Comparison of ENCODE assay signal across 23 cellular contexts in genomic region chr4:853416-853781, GRCh38. TPM values are rescaled to one million over a fixed set of nuclear protein-coding genes. Genes with fewer than 3 reads are reported as not detected.
"Had no signal": no experiment of that assay in that cellular context is flagged by ENCODE, and none has a peak within 500 bp of the region (broad histone marks: within the 10 kb centered on the region; RNA-seq: fewer than 3 reads in every experiment).

No MANE protein-coding gene starts in this region.

- H3K4me3 ChIP-seq: mucosa of descending colon, upper lobe of left lung had no signal

- H3K27ac Mint-ChIP-seq: activated CD4-positive, alpha-beta T cell treated with anti-CD3 and anti-CD28 coated beads, Interleukin-2, amount 10 ng/mL, durations not matched to agents 7 days and 5 days; activated CD8-positive, alpha-beta memory T cell treated with anti-CD3 and anti-CD28 coated beads, Interleukin-2, amount 10 ng/mL, durations not matched to agents 7 days and 5 days; activated CD8-positive, alpha-beta T cell treated with anti-CD3 and anti-CD28 coated beads for 36 hours; activated naive CD4-positive, alpha-beta T cell treated with anti-CD3 and anti-CD28 coated beads, Interleukin-2, amount 50 U/mL, for 24 hours; brain; progenitor cell of endocrine pancreas had no signal

- H3K27me3 ChIP-seq: upper lobe of left lung had no signal

- H3K4me1 Mint-ChIP-seq: brain had no signal

- H3K4me3 Mint-ChIP-seq: activated CD4-positive, alpha-beta T cell treated with anti-CD3 and anti-CD28 coated beads, Interleukin-2, amount 10 ng/mL, durations not matched to agents 7 days and 5 days; activated CD8-positive, alpha-beta memory T cell treated with anti-CD3 and anti-CD28 coated beads, Interleukin-2, amount 10 ng/mL, durations not matched to agents 7 days and 5 days; activated CD8-positive, alpha-beta T cell treated with anti-CD3 and anti-CD28 coated beads for 36 hours; activated naive CD4-positive, alpha-beta T cell treated with anti-CD3 and anti-CD28 coated beads, Interleukin-2, amount 50 U/mL, for 24 hours; brain had no signal

- ATAC-seq: activated CD8-positive, alpha-beta memory T cell treated with anti-CD3 and anti-CD28 coated beads, Interleukin-2, amount 10 ng/mL, durations not matched to agents 7 days and 5 days; activated CD8-positive, alpha-beta T cell treated with anti-CD3 and anti-CD28 coated beads for 36 hours; esophagus mucosa; mucosa of descending colon; stimulated activated naive CD8-positive, alpha-beta T cell treated with anti-CD3 and anti-CD28 coated beads, Interleukin-15, Interleukin-2, amounts not matched to agents 100 U/mL and 50 U/mL, for 24 hours had no signal

- H3K27me3 Mint-ChIP-seq: activated CD4-positive, alpha-beta T cell treated with anti-CD3 and anti-CD28 coated beads, Interleukin-2, amount 10 ng/mL, durations not matched to agents 7 days and 5 days; activated CD8-positive, alpha-beta memory T cell treated with anti-CD3 and anti-CD28 coated beads, Interleukin-2, amount 10 ng/mL, durations not matched to agents 7 days and 5 days; activated CD8-positive, alpha-beta T cell treated with anti-CD3 and anti-CD28 coated beads for 36 hours; activated naive CD4-positive, alpha-beta T cell treated with anti-CD3 and anti-CD28 coated beads, Interleukin-2, amount 50 U/mL, for 24 hours; progenitor cell of endocrine pancreas had no signal

- H3K27ac ChIP-seq: upper lobe of left lung, VCaP had no signal

- DNase-seq: activated CD4-positive, alpha-beta T cell treated with anti-CD3 and anti-CD28 coated beads, Interleukin-2, amount 10 ng/mL, durations not matched to agents 7 days and 5 days; activated CD4-positive, CD25-positive, alpha-beta regulatory T cell treated with anti-CD3 and anti-CD28 coated beads, Interleukin-2, amount 50 U/mL, for 72 hours; activated CD8-positive, alpha-beta memory T cell treated with anti-CD3 and anti-CD28 coated beads, Interleukin-2, amount 10 ng/mL, durations not matched to agents 7 days and 5 days; activated CD8-positive, alpha-beta T cell treated with anti-CD3 and anti-CD28 coated beads for 36 hours; activated effector memory CD4-positive, alpha-beta T cell treated with anti-CD3 and anti-CD28 coated beads, Interleukin-2, amount 50 U/mL, for 16 hours; activated T-cell treated with anti-CD3 and anti-CD28 coated beads for 4 hours; anterior cingulate cortex; caudate nucleus; dermis blood vessel endothelial cell; effector CD8-positive, alpha-beta T cell; foreskin melanocyte; hippocampal formation; mesendoderm; retina; stimulated activated CD4-positive, alpha-beta T cell treated with anti-CD3 and anti-CD28 coated beads, Interleukin-4, amount 100 ng/mL, for 4 hours; stimulated activated naive CD8-positive, alpha-beta T cell treated with anti-CD3 and anti-CD28 coated beads, Interleukin-15, Interleukin-2, amounts not matched to agents 100 U/mL and 50 U/mL, for 24 hours had no signal

- H3K4me1 ChIP-seq: upper lobe of left lung had no signal

- H3K9me3 ChIP-seq: mucosa of descending colon, upper lobe of left lung had no signal

RNA-seq across cellular contexts. Expression of gene CPLX1, which starts 27.5 kb away (rescaled TPM):
- total RNA-seq: activated CD8-positive, alpha-beta T cell treated with anti-CD3 and anti-CD28 coated beads for 36 hours had no signal
